In genomic region chr17:73304971-73305786, GRCh38 we compare ENCODE assay signal across 8 cellular contexts. TPM values are rescaled to one million over a fixed set of nuclear protein-coding genes. Genes with fewer than 3 reads are reported as not detected.
A peak's percentile ranks its signal among the peaks of the same experiment; 100 is the strongest.
DNase-seq lines count a peak whose midpoint lies in the region; ATAC-seq and TF ChIP-seq lines count a peak whose summit lies in the region.
"Had no signal": no experiment of that assay in that cellular context is flagged by ENCODE, and none has a peak within 500 bp of the region (broad histone marks: within the 10 kb centered on the region; RNA-seq: fewer than 3 reads in every experiment).

No MANE protein-coding gene starts in this region.

- H3K9me2 ChIP-seq in PC-9 (ENCODE audit: insufficient read depth), result no peaks in the 10 kb centered on the region

- H3K4me1 Mint-ChIP-seq in H9, result peaks cover 36 to 41% of the 10 kb centered on the region in 2 experiments

- H2BK15ac ChIP-seq in H9 (ENCODE audit: low read depth, low read length), result no peak overlapping the region

- H3K27ac Mint-ChIP-seq in H9, result peak overlapping the region in 2 of 3 experiments; percentile 76 to 95; a peak in 2 of 7 replicates
- H3K27ac Mint-ChIP-seq: stimulated activated naive B cell treated with anti-CD40 and anti-IgM and Interleukin-4, amounts not matched to agents 10 μg/mL and 1 μg/mL and 100 μg/mL, for 72 hours had no signal

- H3K9me3 ChIP-seq in H9 (ENCODE audit: control insufficient read depth, low read depth, low read length), result no peaks in the 10 kb centered on the region
- no peaks in the 10 kb centered on the region for H3K9me3 ChIP-seq in PC-9 (ENCODE audit: insufficient read depth, low read depth)
- no peaks in the 10 kb centered on the region for H3K9me3 ChIP-seq in endocrine pancreas (ENCODE audit: control insufficient read depth, low read length)
- no peaks in the 10 kb centered on the region for H3K9me3 ChIP-seq in mucosa of stomach (ENCODE audit: control insufficient read depth, low read length)

- no peaks in the 10 kb centered on the region for H3K27me3 Mint-ChIP-seq in H9 (ENCODE audit: low read depth)

- H3K36me3 ChIP-seq in PC-9 (ENCODE audit: low read depth) (peaks cover 13% of the 10 kb centered on the region; the same call in 1 of the 2 replicates), endocrine pancreas (ENCODE audit: control insufficient read depth, insufficient read depth, low read length) (no peaks in the 10 kb centered on the region), mucosa of stomach (ENCODE audit: control insufficient read depth, insufficient read depth, low read length) (no peaks in the 10 kb centered on the region)

- no peak overlapping the region for H2AK5ac ChIP-seq in H9 (ENCODE audit: insufficient read length, low read length)

- no peak overlapping the region for H2BK5ac ChIP-seq in H9 (ENCODE audit: insufficient read length, low read length)

- H3K27ac ChIP-seq in H9 (ENCODE audit: insufficient read length, low read depth, low read length), result no peak overlapping the region
- peak overlapping the region; percentile 54 for H3K27ac ChIP-seq in PC-9

- ATAC-seq in GM19395 (IDR thresholded peaks at IDR 0.05; ENCODE audit: unreplicated experiment), result no peak

- intact Hi-C loops in PC-9 (cut with micrococcal nuclease; ENCODE audit: unreplicated experiment), result no loop called here

- BruUV-seq in PC-9 (replicated peaks; lab: Mats Ljungman, UMichigan), result TSS peak; percentile 79

- no CpG with 5 or more reads among the region's 16 CpGs for WGBS in H9 (ENCODE audit: extremely low coverage, insufficient read length, low lambda C conversion rate)

- no peak overlapping the region for H4K8ac ChIP-seq in H9 (replicated peaks; ENCODE audit: insufficient read length, low read depth, low read length)

- H4K20me1 ChIP-seq in H9 (ENCODE audit: control insufficient read depth, insufficient read depth, insufficient read length), result no peaks in the 10 kb centered on the region
- H4K20me1 ChIP-seq in PC-9 (ENCODE audit: insufficient read depth), result peaks cover 13% of the 10 kb centered on the region

- no peak overlapping the region for H3K23ac ChIP-seq in H9 (ENCODE audit: insufficient read length, low read depth, low read length)

- no peak overlapping the region for H4K5ac ChIP-seq in H9 (ENCODE audit: insufficient read length, low read depth, low read length)

- H3K56ac ChIP-seq in H9 (ENCODE audit: insufficient read length, low read depth, low read length), result no peak overlapping the region

- H3K4me3 ChIP-seq in PC-9, result peak overlapping the region; percentile 46; the same call in 1 of the 2 replicates
- peak overlapping the region; percentile 8 for H3K4me3 ChIP-seq in endocrine pancreas (ENCODE audit: control insufficient read depth, insufficient read depth, low read length)
- H3K4me3 ChIP-seq in mucosa of stomach (ENCODE audit: low read length), result peak overlapping the region; percentile 26

- H3K9me3 Mint-ChIP-seq in H9, result no peaks in the 10 kb centered on the region
- H3K9me3 Mint-ChIP-seq: stimulated activated naive B cell treated with anti-CD40 and anti-IgM and Interleukin-4, amounts not matched to agents 10 μg/mL and 1 μg/mL and 100 μg/mL, for 72 hours had no signal

- no peaks in the 10 kb centered on the region for H3K27me3 ChIP-seq in H9 (ENCODE audit: insufficient read depth, low read length)
- no peaks in the 10 kb centered on the region for H3K27me3 ChIP-seq in PC-9 (ENCODE audit: insufficient read depth, low read depth)
- no peaks in the 10 kb centered on the region for H3K27me3 ChIP-seq in endocrine pancreas (ENCODE audit: control insufficient read depth, insufficient read depth, low read length)
- no peaks in the 10 kb centered on the region for H3K27me3 ChIP-seq in mucosa of stomach (ENCODE audit: control insufficient read depth, insufficient read depth, low read length)

- peak; percentile 66; the same call in 2 of the 3 replicates for TF ChIP-seq CTCF in H9 (conservative IDR thresholded peaks at IDR 0.05)
- TF ChIP-seq CTCF in PC-9 (conservative IDR thresholded peaks at IDR 0.05), result 0 out of 2 replicates have a peak, but pooled peaks have one; percentile 25

- H3K14ac ChIP-seq in H9 (ENCODE audit: insufficient read depth, low read length), result peak overlapping the region; percentile 47; the same call in 1 of the 2 replicates

- H2BK20ac ChIP-seq in H9 (ENCODE audit: low read depth, low read length, poor library complexity, severe bottlenecking), result no peak overlapping the region

- no peak overlapping the region; a peak in 1 of 5 replicates for H3K4me3 Mint-ChIP-seq in H9

- peak; percentile 85 for DNase-seq in H9
- DNase-seq in PC-9, result peak; percentile 57 to 64
- no peak for DNase-seq in HPDE6-E6E7 (ENCODE audit: extremely low spot score)
- DNase-seq in activated T-cell treated with anti-CD3 and anti-CD28 coated beads, Interleukin-2, amount 50 U/mL, for 1 hour, result no peak
- DNase-seq: stimulated activated naive B cell treated with anti-CD40 and anti-IgM and Interleukin-4, amounts not matched to agents 10 μg/mL and 1 μg/mL and 100 μg/mL, for 72 hours had no signal

- POLR2A ChIA-PET in PC-9 (lab: Charles Lee; ENCODE audit: unreplicated experiment), result interaction anchor here (0.9 kb wide), 1 partner anchor 258 kb away, joined by 3 read pairs; no protein-coding TSS in a partner anchor

- peaks cover 6% of the 10 kb centered on the region; the same call in 1 of the 2 replicates for H3K4me1 ChIP-seq in H9 (ENCODE audit: insufficient read depth, low read length)
- peaks cover 63% of the 10 kb centered on the region for H3K4me1 ChIP-seq in PC-9 (replicated peaks; ENCODE audit: insufficient read depth)
- no peaks in the 10 kb centered on the region for H3K4me1 ChIP-seq in endocrine pancreas (ENCODE audit: control insufficient read depth, insufficient read depth, low read length)
- peaks cover 64% of the 10 kb centered on the region for H3K4me1 ChIP-seq in mucosa of stomach (ENCODE audit: control insufficient read depth, insufficient read depth, low read length)

- H3F3A ChIP-seq in PC-9 (ENCODE audit: insufficient read depth, low read depth), result peaks cover 38% of the 10 kb centered on the region

- H3K36me3 Mint-ChIP-seq in H9 (ENCODE audit: insufficient read depth in 1 of 3, low read depth in 3 of 3), result peaks cover 0 to 4% (median 0%) of the 10 kb centered on the region in 3 experiments; a peak in 3 of 7 replicates
- H3K36me3 Mint-ChIP-seq: stimulated activated naive B cell treated with anti-CD40 and anti-IgM and Interleukin-4, amounts not matched to agents 10 μg/mL and 1 μg/mL and 100 μg/mL, for 72 hours had no signal

- H3K9ac ChIP-seq in H9 (ENCODE audit: extremely low read depth, insufficient read length, low read length) (no peak overlapping the region), endocrine pancreas (ENCODE audit: control insufficient read depth, insufficient read depth, low read length) (peak overlapping the region; percentile 62), mucosa of stomach (ENCODE audit: low read length) (peak overlapping the region; percentile 61)

- H3K79me2 ChIP-seq in H9 (ENCODE audit: insufficient read depth, low read length), result no peaks in the 10 kb centered on the region
- H3K79me2 ChIP-seq in PC-9 (ENCODE audit: low read depth), result peaks cover 95% of the 10 kb centered on the region

- no peak overlapping the region for H3K4ac ChIP-seq in H9 (ENCODE audit: low read depth, low read length)

- no peaks in the 10 kb centered on the region for H3K79me1 ChIP-seq in H9 (ENCODE audit: insufficient read depth, low read depth, low read length, poor library complexity, severe bottlenecking)

- CTCF ChIA-PET in PC-9 (lab: Charles Lee), result interaction anchor here (0.5 to 1.0 kb wide), 2 partner anchors 14 to 63 kb away, joined by 3 read pairs; no protein-coding TSS in a partner anchor

- no peak overlapping the region for H3K4me2 ChIP-seq in H9 (ENCODE audit: insufficient read depth, insufficient read length, low read length)
- H3K4me2 ChIP-seq in PC-9, result peak overlapping the region; percentile 90

- H2AFZ ChIP-seq in H9 (ENCODE audit: low read length) (no peak overlapping the region), PC-9 (no peak overlapping the region)

- no peak overlapping the region for H2BK12ac ChIP-seq in H9 (ENCODE audit: insufficient read length, low read depth, low read length)

- no peak overlapping the region for H3T11ph ChIP-seq in H9 (ENCODE audit: low read length)

- peaks cover 3% of the 10 kb centered on the region for H3K23me2 ChIP-seq in H9 (ENCODE audit: insufficient read length, low read depth, low read length, poor library complexity, severe bottlenecking)

- peak overlapping the region; percentile 11 for H3K18ac ChIP-seq in H9 (ENCODE audit: insufficient read length, low read depth, low read length)

- H2BK120ac ChIP-seq in H9 (ENCODE audit: low read depth, low read length, poor library complexity, severe bottlenecking), result no peak overlapping the region

- H4K91ac ChIP-seq in H9 (ENCODE audit: insufficient read length, low read depth, low read length), result no peak overlapping the region

RNA-seq across cellular contexts. Expression of gene CDC42EP4, which starts 6.6 kb away (rescaled TPM):
- total RNA-seq in H9 (2021), result 27.1 and 28.2 TPM in 2 replicates
- total RNA-seq in PC-9 (2021), result 48.4 and 52.0 TPM in 2 replicates

RNA-seq across cellular contexts. Expression of gene CPSF4L, which starts 43.5 kb away (rescaled TPM):
- total RNA-seq in H9 (2021), result not detected in 2 replicates
- 0.52 TPM in 1 of 2 replicates, not detected in the other for total RNA-seq in PC-9 (2021)

Comparison
In these comparisons a context has a peak if more than half of its experiments do, and no peak if none do; other contexts are left out.
1. DNase-seq: peak in H9 (single experiment) and PC-9 (2 of 2); none in HPDE6-E6E7 (single experiment) and activated T-cell treated with anti-CD3 and anti-CD28 coated beads, Interleukin-2, amount 50 U/mL, for 1 hour (single experiment).
2. Peak in every context shown above with its lines, with median percentiles within 50 percentile points of each other: H3K4me3 ChIP-seq.